In the genomic region with DNA sequence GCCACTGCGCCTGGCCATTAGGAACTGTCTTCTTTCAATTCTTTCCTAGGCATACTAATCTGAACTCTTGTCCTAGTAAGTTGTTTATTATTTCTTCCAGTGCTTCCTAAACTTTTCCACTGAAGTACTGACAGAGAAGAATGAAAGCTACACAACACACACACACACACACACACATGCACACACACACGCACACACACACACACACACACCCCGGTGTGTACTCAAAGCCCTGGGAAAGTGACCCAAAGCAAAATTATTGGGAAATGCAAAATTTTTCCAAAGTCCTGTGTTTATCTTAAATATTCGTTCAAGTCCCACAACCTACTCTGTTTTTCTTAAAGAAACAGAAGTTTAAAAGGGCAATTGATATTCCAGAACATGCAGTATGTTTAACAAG, we compare ENCODE assay signal across 16 cellular contexts. TPM values are rescaled to one million over a fixed set of nuclear protein-coding genes. Genes with fewer than 3 reads are reported as not detected.
"Had no signal": no experiment of that assay in that cellular context is flagged by ENCODE, and none has a peak within 500 bp of the region (broad histone marks: within the 10 kb centered on the region; RNA-seq: fewer than 3 reads in every experiment).

No MANE protein-coding gene starts in this region.

- H3K4me3 ChIP-seq: cardiac muscle cell, lower lobe of right lung, prostate gland, tibial nerve had no signal

- H3K27me3 ChIP-seq: cardiac muscle cell, tibial nerve had no signal

- H3K36me3 ChIP-seq: cardiac muscle cell, lower lobe of right lung, prostate gland, tibial nerve had no signal

- H3K9me3 ChIP-seq: lower lobe of right lung, prostate gland, tibial nerve had no signal

- DNase-seq: activated CD4-positive, alpha-beta T cell treated with anti-CD3 and anti-CD28 coated beads for 36 hours; activated CD4-positive, alpha-beta T cell treated with anti-CD3 and anti-CD28 coated beads, Interleukin-2, amount 50 U/mL, for 48 hours; activated gamma-delta T cell treated with Interleukin-2 at 50 U/mL for 16 hours; activated T-cell treated with anti-CD3 and anti-CD28 coated beads for 4 hours; amygdala; lower lobe of right lung; midbrain; occipital lobe; right cardiac atrium; small intestine; stimulated activated CD4-positive, alpha-beta T cell treated with anti-CD3 and anti-CD28 coated beads, Interleukin-15, amount 100 ng/mL, for 24 hours; stimulated activated CD4-positive, alpha-beta T cell treated with anti-CD3 and anti-CD28 coated beads, Interleukin-2, amount 100 ng/mL, for 48 hours had no signal

- H3K27ac ChIP-seq: cardiac muscle cell, lower lobe of right lung, prostate gland, tibial nerve had no signal

- H3K4me1 ChIP-seq: lower lobe of right lung, prostate gland, tibial nerve had no signal

RNA-seq across cellular contexts. Expression of a gene that starts 42.4 kb away (rescaled TPM):
- polyA plus RNA-seq: neural cell had no signal
